Comparison of ENCODE assay signal across 26 cellular contexts in genomic region chr2:47019532-47019931, GRCh38.
A peak's percentile ranks its signal among the peaks of the same experiment; 100 is the strongest.
DNase-seq lines count a peak whose midpoint lies in the region; ATAC-seq and TF ChIP-seq lines count a peak whose summit lies in the region.
"Had no signal": no experiment of that assay in that cellular context is flagged by ENCODE, and none has a peak within 500 bp of the region (broad histone marks: within the 10 kb centered on the region; RNA-seq: fewer than 3 reads in every experiment).

No MANE protein-coding gene starts in this region.

- H3K9me3 ChIP-seq in WERI-Rb-1 (ENCODE audit: severe bottlenecking) = no peaks in the 10 kb centered on the region
- no peaks in the 10 kb centered on the region for H3K9me3 ChIP-seq in heart right ventricle
- no peaks in the 10 kb centered on the region for H3K9me3 ChIP-seq in psoas muscle
- H3K9me3 ChIP-seq in upper lobe of left lung = no peaks in the 10 kb centered on the region
- H3K9me3 ChIP-seq: uterus had no signal

- H3K36me3 ChIP-seq in WERI-Rb-1 = peaks cover 8% of the 10 kb centered on the region
- peaks cover 0 to 73% (median 9%) of the 10 kb centered on the region in 9 donors for H3K36me3 ChIP-seq in heart right ventricle
- H3K36me3 ChIP-seq in psoas muscle (ENCODE audit: insufficient read depth in 1 of 2, low read depth in 1 of 2) = peaks cover 0 to 24% of the 10 kb centered on the region in 2 donors
- peaks cover 0 to 60% (median 30%) of the 10 kb centered on the region in 4 donors for H3K36me3 ChIP-seq in upper lobe of left lung
- H3K36me3 ChIP-seq: cardiac muscle cell, uterus had no signal

- peak in 1 of 8 donors; percentile 31 for ATAC-seq in heart right ventricle
- no peak for ATAC-seq in psoas muscle
- no peak for ATAC-seq in HG03439 (IDR thresholded peaks at IDR 0.05; ENCODE audit: unreplicated experiment)
- no peak for ATAC-seq in upper lobe of left lung (ENCODE audit: low FRiP score in 2 of 2)
- ATAC-seq: naive thymus-derived CD8-positive, alpha-beta T cell had no signal

- H3K27me3 ChIP-seq in WERI-Rb-1 (ENCODE audit: insufficient read depth, low read depth, severe bottlenecking) = no peaks in the 10 kb centered on the region
- no peaks in the 10 kb centered on the region for H3K27me3 ChIP-seq in heart right ventricle
- H3K27me3 ChIP-seq in psoas muscle (ENCODE audit: insufficient read depth in 3 of 3, low read length in 2 of 3) = no peaks in the 10 kb centered on the region
- H3K27me3 ChIP-seq in upper lobe of left lung = no peaks in the 10 kb centered on the region
- H3K27me3 ChIP-seq: cardiac muscle cell, uterus had no signal

- H3K27ac ChIP-seq in WERI-Rb-1 (peak overlapping the region; percentile 6; the same call in 1 of the 2 replicates), heart right ventricle (peak overlapping the region in 9 of 10 donors; percentile 23 to 90 (median 82)), psoas muscle (peak overlapping the region; percentile 50), upper lobe of left lung (peak overlapping the region in 1 of 4 donors; percentile 10)
- H3K27ac ChIP-seq: cardiac muscle cell, SK-N-MC, uterus had no signal

- H3K4me3 ChIP-seq in WERI-Rb-1 (ENCODE audit: low read depth, low read length) (no peak overlapping the region), heart right ventricle (no peak overlapping the region), psoas muscle (no peak overlapping the region), upper lobe of left lung (no peak overlapping the region)
- H3K4me3 ChIP-seq: cardiac muscle cell, SK-N-MC, uterus had no signal

- no peak for TF ChIP-seq CTCF in WERI-Rb-1 (IDR thresholded peaks at IDR 0.05; ENCODE audit: low read depth, low read length)
- no peak for TF ChIP-seq CTCF in heart right ventricle (IDR thresholded peaks at IDR 0.05)
- TF ChIP-seq CTCF in psoas muscle (IDR thresholded peaks at IDR 0.05) = no peak
- no peak for TF ChIP-seq CTCF in upper lobe of left lung (IDR thresholded peaks at IDR 0.05)

- TF ChIP-seq POLR2A in upper lobe of left lung (IDR thresholded peaks at IDR 0.05) = no peak

- H3K4me1 ChIP-seq in heart right ventricle (peaks cover 14 to 71% (median 44%) of the 10 kb centered on the region in 9 donors), psoas muscle (peaks cover 54% of the 10 kb centered on the region), upper lobe of left lung (peaks cover 6 to 16% (median 9%) of the 10 kb centered on the region in 4 donors)
- H3K4me1 ChIP-seq: uterus had no signal

- no peak for TF ChIP-seq EP300 in upper lobe of left lung (IDR thresholded peaks at IDR 0.05)

- DNase-seq in Ammon's horn (ENCODE audit: low spot score) = peak; percentile 62
- no peak for DNase-seq in WERI-Rb-1
- DNase-seq in heart right ventricle = no peak
- no peak for DNase-seq in psoas muscle
- DNase-seq in T1000 (lab: John Stamatoyannopoulos, UW) = no peak
- DNase-seq in cortex of kidney (lab: John Stamatoyannopoulos, UW) = no peak
- no peak for DNase-seq in upper lobe of left lung
- DNase-seq: activated CD4-positive, alpha-beta T cell treated with anti-CD3 and anti-CD28 coated beads for 4 hours; activated CD8-positive, alpha-beta memory T cell treated with anti-CD3 and anti-CD28 coated beads for 24 hours; activated naive CD4-positive, alpha-beta T cell; activated T-cell treated with anti-CD3 and anti-CD28 coated beads, Interleukin-2, amount 50 U/mL, for 48 hours; AML-193; amniotic stem cell; CD8-positive, alpha-beta memory T cell; DMS153; GF-D8; GOT3; KG1; naive thymus-derived CD8-positive, alpha-beta T cell; NCI-H1694 treated with DMSO at 0.1 percent for 48 hours; NCI-H526; stimulated activated CD8-positive, alpha-beta memory T cell treated with anti-CD3 and anti-CD28 coated beads, Interleukin-4, amount 100 ng/mL, for 48 hours; uterus had no signal

- intact Hi-C loops in heart right ventricle (cut with DNase I) = no loop called here
- intact Hi-C loops in psoas muscle (cut with DNase I) = loop anchor here in 1 of 2 donors (5.0 kb wide), 1 partner anchor 208 kb away; no protein-coding TSS in a partner anchor

- WGBS in heart right ventricle, 2 donors = 61 to 78% methylated on average over 5 of the region's 5 CpGs
- 52 to 75% (median 54%) methylated on average over 5 of the region's 5 CpGs for WGBS in psoas muscle, 3 donors
- WGBS in upper lobe of left lung, 2 donors = 94 to 99% methylated on average over 5 of the region's 5 CpGs
